ENCODE assay signal across 16 cellular contexts in genomic region chr9:97694768-97695167, GRCh38. TPM values are rescaled to one million over a fixed set of nuclear protein-coding genes. Genes with fewer than 3 reads are reported as not detected.
A peak's percentile ranks its signal among the peaks of the same experiment; 100 is the strongest.
DNase-seq lines count a peak whose midpoint lies in the region; TF ChIP-seq lines count a peak whose summit lies in the region.
"Had no signal": no experiment of that assay in that cellular context is flagged by ENCODE, and none has a peak within 500 bp of the region (broad histone marks: within the 10 kb centered on the region; RNA-seq: fewer than 3 reads in every experiment).

No MANE protein-coding gene starts in this region.

- H4K20me1 ChIP-seq in OCI-LY1 (ENCODE audit: insufficient read depth, low read length), result no peaks in the 10 kb centered on the region

- TF ChIP-seq CTCF in OCI-LY1 (IDR thresholded peaks at IDR 0.05; ENCODE audit: low read length), result no peak

- H3K27ac Mint-ChIP-seq in activated T-cell treated with anti-CD3 and anti-CD28 coated beads, Interleukin-2, amount 50 U/mL, for 24 hours, result peak overlapping the region; percentile 14
- H3K27ac Mint-ChIP-seq: activated CD8-positive, alpha-beta memory T cell treated with anti-CD3 and anti-CD28 coated beads, Interleukin-2, amount 10 ng/mL, durations not matched to agents 7 days and 5 days had no signal

- H3K4me1 Mint-ChIP-seq in activated T-cell treated with anti-CD3 and anti-CD28 coated beads, Interleukin-2, amount 50 U/mL, for 24 hours (ENCODE audit: low read depth), result peaks cover 53% of the 10 kb centered on the region

- H3F3A ChIP-seq in OCI-LY1 (ENCODE audit: insufficient read depth, low read length), result no peaks in the 10 kb centered on the region

- H3K9me2 ChIP-seq in OCI-LY1 (ENCODE audit: low read depth, low read length), result no peaks in the 10 kb centered on the region

- H3K27me3 ChIP-seq in OCI-LY1 (ENCODE audit: insufficient read depth, low read length), result no peaks in the 10 kb centered on the region
- no peaks in the 10 kb centered on the region for H3K27me3 ChIP-seq in duodenal mucosa (ENCODE audit: control insufficient read depth in 1 of 2, insufficient read depth in 2 of 2, low read length in 2 of 2)
- no peaks in the 10 kb centered on the region for H3K27me3 ChIP-seq in skeletal muscle satellite cell (ENCODE audit: control insufficient read depth, insufficient read depth, low read length)
- H3K27me3 ChIP-seq in mesenchymal stem cell (ENCODE audit: control insufficient read depth in 1 of 2, insufficient read depth in 1 of 2, low read length in 2 of 2), result no peaks in the 10 kb centered on the region
- H3K27me3 ChIP-seq: colonic mucosa, thyroid gland had no signal

- peaks cover 17% of the 10 kb centered on the region for H3K79me1 ChIP-seq in mesenchymal stem cell (replicated peaks; ENCODE audit: low read length, poor library complexity, severe bottlenecking)

- no peak overlapping the region for H2BK5ac ChIP-seq in mesenchymal stem cell (ENCODE audit: low read depth, low read length, poor library complexity, severe bottlenecking)

- peak overlapping the region; percentile 79 for H3K4me3 ChIP-seq in OCI-LY1 (ENCODE audit: low read depth, low read length, poor library complexity, severe bottlenecking)
- H3K4me3 ChIP-seq in duodenal mucosa (ENCODE audit: low read depth in 1 of 2, low read length in 2 of 2), result peak overlapping the region; percentile 22 to 84
- H3K4me3 ChIP-seq in skeletal muscle satellite cell (ENCODE audit: low read length), result no peak overlapping the region
- H3K4me3 ChIP-seq in mesenchymal stem cell (ENCODE audit: insufficient read depth in 1 of 2, low read depth in 1 of 2, low read length in 2 of 2), result peak overlapping the region in 1 of 2 experiments; percentile 90
- H3K4me3 ChIP-seq: colonic mucosa, lung had no signal

- peaks cover 63% of the 10 kb centered on the region for H3K36me3 Mint-ChIP-seq in activated T-cell treated with anti-CD3 and anti-CD28 coated beads, Interleukin-2, amount 50 U/mL, for 24 hours (ENCODE audit: low read depth)

- peaks cover 47% of the 10 kb centered on the region for H3K4me1 ChIP-seq in OCI-LY1 (ENCODE audit: insufficient read depth, low read length, severe bottlenecking)
- peaks cover 24 to 33% of the 10 kb centered on the region in 2 donors for H3K4me1 ChIP-seq in duodenal mucosa (ENCODE audit: control insufficient read depth in 1 of 2, insufficient read depth in 2 of 2, low read length in 2 of 2)
- peaks cover 25% of the 10 kb centered on the region for H3K4me1 ChIP-seq in skeletal muscle satellite cell (ENCODE audit: control insufficient read depth, insufficient read depth, low read length)
- peaks cover 7% of the 10 kb centered on the region for H3K4me1 ChIP-seq in mesenchymal stem cell (ENCODE audit: control insufficient read depth, insufficient read depth, low read depth, low read length)

- peaks cover 22% of the 10 kb centered on the region; the same call in 1 of the 2 replicates for H3K36me3 ChIP-seq in OCI-LY1 (ENCODE audit: insufficient read depth, low read length)
- peaks cover 4 to 12% of the 10 kb centered on the region in 2 donors for H3K36me3 ChIP-seq in duodenal mucosa (ENCODE audit: control insufficient read depth in 1 of 2, insufficient read depth in 2 of 2, low read length in 2 of 2)
- H3K36me3 ChIP-seq in skeletal muscle satellite cell (ENCODE audit: insufficient read depth, low read length), result peaks cover 5% of the 10 kb centered on the region
- peaks cover 11 to 29% of the 10 kb centered on the region in 2 experiments for H3K36me3 ChIP-seq in mesenchymal stem cell (ENCODE audit: control insufficient read depth in 1 of 2, insufficient read depth in 2 of 2, low read depth in 1 of 2, low read length in 2 of 2)
- H3K36me3 ChIP-seq: colonic mucosa had no signal

- peaks cover 34% of the 10 kb centered on the region for H3K79me2 ChIP-seq in OCI-LY1 (ENCODE audit: insufficient read depth, low read length)

- H2BK15ac ChIP-seq in mesenchymal stem cell (ENCODE audit: low read depth, poor library complexity, severe bottlenecking), result no peak overlapping the region

- H2AK5ac ChIP-seq in mesenchymal stem cell (ENCODE audit: low read length, severe bottlenecking), result no peak overlapping the region

- no peaks in the 10 kb centered on the region for H3K27me3 Mint-ChIP-seq in activated T-cell treated with anti-CD3 and anti-CD28 coated beads, Interleukin-2, amount 50 U/mL, for 24 hours
- H3K27me3 Mint-ChIP-seq: activated CD8-positive, alpha-beta memory T cell treated with anti-CD3 and anti-CD28 coated beads, Interleukin-2, amount 10 ng/mL, durations not matched to agents 7 days and 5 days had no signal

- 100% methylated on average over 3 of the region's 7 CpGs for WGBS in mesenchymal stem cell

- no peak overlapping the region for H2BK120ac ChIP-seq in mesenchymal stem cell (ENCODE audit: low read depth, low read length)

- no peak overlapping the region for H3K23ac ChIP-seq in mesenchymal stem cell (ENCODE audit: low read length in 2 of 2)

- no peak overlapping the region for H3K9ac ChIP-seq in OCI-LY1 (ENCODE audit: low read length)
- H3K9ac ChIP-seq in duodenal mucosa (ENCODE audit: low read depth in 1 of 2, low read length in 2 of 2), result peak overlapping the region in 1 of 2 donors; percentile 7
- no peak overlapping the region for H3K9ac ChIP-seq in skeletal muscle satellite cell (ENCODE audit: low read depth, low read length)
- H3K9ac ChIP-seq in mesenchymal stem cell (ENCODE audit: low read length), result no peak overlapping the region

- H3K9me3 ChIP-seq in OCI-LY1 (ENCODE audit: low read length) (no peaks in the 10 kb centered on the region), duodenal mucosa (ENCODE audit: control insufficient read depth in 1 of 2, low read length in 2 of 2) (no peaks in the 10 kb centered on the region), skeletal muscle satellite cell (replicated peaks; ENCODE audit: low read length) (no peaks in the 10 kb centered on the region), mesenchymal stem cell (ENCODE audit: control insufficient read depth, low read length) (no peaks in the 10 kb centered on the region)
- H3K9me3 ChIP-seq: colonic mucosa, thyroid gland had no signal

- no peaks in the 10 kb centered on the region for H3K9me3 Mint-ChIP-seq in activated T-cell treated with anti-CD3 and anti-CD28 coated beads, Interleukin-2, amount 50 U/mL, for 24 hours

- no peak for DNase-seq in activated T-cell treated with anti-CD3 and anti-CD28 coated beads, Interleukin-2, amount 50 U/mL, for 24 hours
- no peak for DNase-seq in activated T-cell treated with anti-CD3 and anti-CD28 coated beads, Interleukin-2, amount 50 U/mL, for 48 hours
- no peak for DNase-seq in NCI-H1417 (lab: John Stamatoyannopoulos, UW)
- no peak for DNase-seq in mesenchymal stem cell
- DNase-seq in DMS114 treated with DMSO at 0.1 percent for 48 hours (lab: John Stamatoyannopoulos, UW; ENCODE audit: unreplicated experiment), result no peak
- DNase-seq: activated CD8-positive, alpha-beta memory T cell treated with anti-CD3 and anti-CD28 coated beads, Interleukin-2, amount 10 ng/mL, durations not matched to agents 7 days and 5 days; colonic mucosa; DMS153; NCI-H2081; SHP77 treated with DMSO at 0.1 percent for 48 hours; stimulated activated CD4-positive, alpha-beta T cell treated with anti-CD3 and anti-CD28 coated beads, Interleukin-12 subunit alpha, Interleukin-12 subunit beta, amount 100 ng/mL, for 4 hours; thyroid gland had no signal

- H4K91ac ChIP-seq in mesenchymal stem cell (ENCODE audit: low read length), result no peak overlapping the region

- H2BK12ac ChIP-seq in mesenchymal stem cell (ENCODE audit: low read length in 2 of 2), result no peak overlapping the region

- no peak overlapping the region for H2AFZ ChIP-seq in OCI-LY1 (ENCODE audit: low read length)
- H2AFZ ChIP-seq in mesenchymal stem cell (ENCODE audit: low read depth, low read length), result no peak overlapping the region

- H3K4me2 ChIP-seq in OCI-LY1 (ENCODE audit: low read length), result peak overlapping the region; percentile 86
- H3K4me2 ChIP-seq in skeletal muscle satellite cell (ENCODE audit: low read length), result peak overlapping the region; percentile 88
- no peak overlapping the region for H3K4me2 ChIP-seq in mesenchymal stem cell (ENCODE audit: low read length, poor library complexity, severe bottlenecking)

- no peak overlapping the region for H3K18ac ChIP-seq in mesenchymal stem cell (ENCODE audit: low read depth in 1 of 2, low read length in 2 of 2)

- H3K4ac ChIP-seq in mesenchymal stem cell (ENCODE audit: low read depth in 1 of 2, low read length in 2 of 2), result no peak overlapping the region

- H3K4me3 Mint-ChIP-seq in activated T-cell treated with anti-CD3 and anti-CD28 coated beads, Interleukin-2, amount 50 U/mL, for 24 hours, result peak overlapping the region; percentile 92

- H3K27ac ChIP-seq in OCI-LY1 (ENCODE audit: low read depth, low read length, poor library complexity, severe bottlenecking) (no peak overlapping the region), duodenal mucosa (ENCODE audit: low read depth, low read length) (no peak overlapping the region), mesenchymal stem cell (ENCODE audit: low read length, poor library complexity, severe bottlenecking) (no peak overlapping the region)
- H3K27ac ChIP-seq: colonic mucosa, thyroid gland had no signal

- no peak overlapping the region for H4K8ac ChIP-seq in mesenchymal stem cell (ENCODE audit: low read length)

- no peak overlapping the region for H3K14ac ChIP-seq in mesenchymal stem cell (ENCODE audit: low read length in 2 of 2)

RNA-seq across cellular contexts. Expression of gene XPA, which starts 2.4 kb away (rescaled TPM):
- total RNA-seq in skeletal muscle satellite cell (2012; rRNA removed), result 3.3 and 7.6 TPM in 2 replicates
- polyA plus RNA-seq in mesenchymal stem cell (2013, experiment 1 of 2), result 20.0 TPM
- polyA plus RNA-seq in mesenchymal stem cell (2013, experiment 2 of 2), result 20.4 TPM
